Comparison of ENCODE assay signal across 12 cellular contexts in genomic region chr3:190886945-190887344, GRCh38. TPM values are rescaled to one million over a fixed set of nuclear protein-coding genes. Genes with fewer than 3 reads are reported as not detected.
DNase-seq lines count a peak whose midpoint lies in the region; ATAC-seq and TF ChIP-seq lines count a peak whose summit lies in the region.
"Had no signal": no experiment of that assay in that cellular context is flagged by ENCODE, and none has a peak within 500 bp of the region (broad histone marks: within the 10 kb centered on the region; RNA-seq: fewer than 3 reads in every experiment).

No MANE protein-coding gene starts in this region.

- TF ChIP-seq EP300 in suprapubic skin (IDR thresholded peaks at IDR 0.05) = no peak

- no peaks in the 10 kb centered on the region for H3K4me1 ChIP-seq in heart left ventricle
- H3K4me1 ChIP-seq in suprapubic skin = peaks cover 5% of the 10 kb centered on the region
- no peaks in the 10 kb centered on the region for H3K4me1 ChIP-seq in right cardiac atrium (ENCODE audit: control insufficient read depth, insufficient read depth, low read length)

- no peak overlapping the region for H3K4me3 ChIP-seq in heart left ventricle
- H3K4me3 ChIP-seq in suprapubic skin = no peak overlapping the region
- no peak overlapping the region for H3K4me3 ChIP-seq in right cardiac atrium (ENCODE audit: low read length)

- TF ChIP-seq CTCF in heart left ventricle (IDR thresholded peaks at IDR 0.05) (no peak), suprapubic skin (IDR thresholded peaks at IDR 0.05) (no peak)

- no peak for TF ChIP-seq POLR2A in heart left ventricle (IDR thresholded peaks at IDR 0.05)
- no peak for TF ChIP-seq POLR2A in suprapubic skin (IDR thresholded peaks at IDR 0.05)

- DNase-seq in DMS53 (lab: John Stamatoyannopoulos, UW) (peak; percentile 8), DMS53 treated with DMSO at 0.1 percent for 48 hours (lab: John Stamatoyannopoulos, UW; ENCODE audit: unreplicated experiment) (no peak), MV-4-11 (lab: John Stamatoyannopoulos, UW) (peak; percentile 91), renal cortical epithelial cell (ENCODE audit: low read depth) (peak; percentile 90), heart left ventricle (no peak), suprapubic skin (ENCODE audit: low spot score in 2 of 2) (no peak), right cardiac atrium (no peak)
- DNase-seq: effector memory CD8-positive, alpha-beta T cell; left colon; posterior cingulate gyrus had no signal

- ATAC-seq in HG02938 (IDR thresholded peaks at IDR 0.05; ENCODE audit: unreplicated experiment) (peak; percentile 76), heart left ventricle (no peak), right cardiac atrium (no peak)
- ATAC-seq: effector memory CD8-positive, alpha-beta T cell; left colon had no signal

- WGBS in heart left ventricle, 4 donors = 70 to 78% (median 77%) methylated on average over 5 of the region's 5 CpGs
- 59% methylated on average over 5 of the region's 5 CpGs for WGBS in suprapubic skin
- WGBS in right cardiac atrium = 74% methylated on average over 5 of the region's 5 CpGs

- H3K27me3 ChIP-seq in heart left ventricle = no peaks in the 10 kb centered on the region
- peaks cover 4% of the 10 kb centered on the region for H3K27me3 ChIP-seq in suprapubic skin
- H3K27me3 ChIP-seq in right cardiac atrium (ENCODE audit: control insufficient read depth, insufficient read depth) = no peaks in the 10 kb centered on the region

- intact Hi-C loops in heart left ventricle (cut with DNase I) (loop anchor here in 4 of 10 donors (5.0 to 10.0 kb wide), 2 partner anchors 158 to 165 kb away; no protein-coding TSS in a partner anchor), right cardiac atrium (cut with DNase I) (loop anchor here in 3 of 4 donors (10.0 kb wide), 2 partner anchors 158 to 168 kb away; no protein-coding TSS in a partner anchor)

- H3K9me3 ChIP-seq in heart left ventricle = no peaks in the 10 kb centered on the region
- no peaks in the 10 kb centered on the region for H3K9me3 ChIP-seq in suprapubic skin
- no peaks in the 10 kb centered on the region for H3K9me3 ChIP-seq in right cardiac atrium (ENCODE audit: control insufficient read depth, low read length)

- no peaks in the 10 kb centered on the region for H3K36me3 ChIP-seq in heart left ventricle
- no peaks in the 10 kb centered on the region for H3K36me3 ChIP-seq in suprapubic skin

- H3K27ac ChIP-seq in heart left ventricle (no peak overlapping the region), suprapubic skin (no peak overlapping the region), right cardiac atrium (ENCODE audit: low read length) (no peak overlapping the region)
- H3K27ac ChIP-seq: 22Rv1 had no signal

RNA-seq across cellular contexts. Expression of gene GMNC, which starts 24.5 kb away (rescaled TPM):
- total RNA-seq in renal cortical epithelial cell = 1.5 TPM in 1 of 2 replicates, not detected in the other
- total RNA-seq in heart left ventricle = 1 to 10 TPM in 5 of 9 donors, under 1 TPM in 4; 0.20 to 4.4 (median 1.7) TPM
- polyA plus RNA-seq in heart left ventricle = under 1 TPM; 0.04 to 0.06 TPM
- total RNA-seq in suprapubic skin = under 1 TPM in 1 of 4 donors, not detected in 3; 0.13 TPM
- under 1 TPM in 3 of 4 donors, not detected in 1; 0.17 to 0.23 (median 0.22) TPM for total RNA-seq in right cardiac atrium
- not detected for polyA plus RNA-seq in right cardiac atrium
- total RNA-seq: left colon had no signal

Comparison
In these comparisons a context has a peak if more than half of its experiments do, and no peak if none do; other contexts are left out.
1. DNase-seq: peak in DMS53 (single experiment), MV-4-11 (single experiment) and renal cortical epithelial cell (single experiment); none in DMS53 treated with DMSO at 0.1 percent for 48 hours (single experiment), heart left ventricle (0 of 5), suprapubic skin (0 of 2) and right cardiac atrium (0 of 3).